8 cellular contexts compared by ENCODE assay signal in the genomic region with DNA sequence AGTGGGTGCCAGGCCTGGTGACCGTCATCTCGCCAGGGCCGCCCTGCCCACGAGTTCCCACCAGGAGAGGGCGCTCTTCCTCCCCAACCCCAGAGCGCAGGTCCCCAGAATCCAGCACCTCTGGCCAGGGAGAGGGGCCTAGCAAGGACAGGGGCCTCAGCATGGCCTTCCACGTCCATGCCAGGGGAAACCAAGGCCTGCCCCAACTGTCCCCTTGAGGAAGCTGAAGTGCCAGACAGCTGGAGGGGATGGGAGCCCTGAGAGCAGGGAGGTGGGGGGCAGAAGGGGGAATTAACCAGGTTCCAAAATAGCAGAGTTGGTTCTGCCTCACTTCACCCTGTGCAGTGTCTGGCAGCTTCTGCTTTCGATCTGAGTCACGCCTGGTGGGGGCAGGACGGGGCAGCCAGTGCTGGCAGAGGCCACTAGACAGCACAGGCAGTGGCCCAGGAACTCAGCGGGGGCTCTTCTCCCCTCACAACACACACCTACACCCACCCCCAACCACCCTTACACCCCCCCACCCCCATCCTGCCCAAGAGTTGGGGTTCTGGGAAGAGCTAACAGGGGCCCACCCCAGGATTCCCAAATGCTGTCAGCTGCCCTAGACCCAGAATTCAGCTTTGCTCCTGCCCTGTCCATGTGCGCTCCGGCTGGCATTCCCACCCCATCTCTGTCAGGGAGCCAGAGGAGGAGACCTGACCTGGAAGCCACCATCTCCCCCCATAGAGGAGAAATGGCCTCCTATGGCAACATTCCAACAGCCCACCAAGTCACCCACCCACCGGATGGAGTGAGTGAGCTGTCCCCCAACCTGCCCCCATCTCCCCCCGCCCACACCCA. TPM values are rescaled to one million over a fixed set of nuclear protein-coding genes. Genes with fewer than 3 reads are reported as not detected.
A peak's percentile ranks its signal among the peaks of the same experiment; 100 is the strongest.
DNase-seq lines count a peak whose midpoint lies in the region; ATAC-seq and TF ChIP-seq lines count a peak whose summit lies in the region.

No MANE protein-coding gene starts in this region.

- H3K36me3 Mint-ChIP-seq in Caco-2 (ENCODE audit: insufficient read depth, unreplicated experiment): peaks cover 4% of the 10 kb centered on the region

- ATAC-seq in GM19372 (IDR thresholded peaks at IDR 0.05; ENCODE audit: low read depth, unreplicated experiment) (peak; percentile 73), HG03439 (IDR thresholded peaks at IDR 0.05; ENCODE audit: unreplicated experiment) (peak; percentile 64), heart right ventricle (peak; percentile 85 to 93 (median 90))

- peak in 1 of 2 experiments; percentile 38 for DNase-seq in Caco-2
- peak; percentile 67 to 83 for DNase-seq in SHP77 (lab: John Stamatoyannopoulos, UW)
- peak; percentile 33 for DNase-seq in activated naive CD8-positive, alpha-beta T cell treated with anti-CD3 and anti-CD28 coated beads, Interleukin-2, amount 50 U/mL, for 16 hours (ENCODE audit: low read depth, low spot score)
- DNase-seq in heart right ventricle: peak; percentile 83 to 87
- peak; percentile 36 for DNase-seq in retina
- no peak for DNase-seq in NCI-H526 treated with DMSO at 0.1 percent for 48 hours (lab: John Stamatoyannopoulos, UW)

- WGBS in heart right ventricle, 2 donors: 39 to 55% methylated on average over 15 of the region's 15 CpGs

- H3K4me3 ChIP-seq in Caco-2 (ENCODE audit: low read depth, low read length) (no peak overlapping the region), heart right ventricle (peak overlapping the region in 1 of 10 donors; percentile 33)

- CTCF ChIA-PET in Caco-2 (lab: Charles Lee): interaction anchor here (0.6 kb wide), 1 partner anchor 250 kb away, joined by 3 read pairs; no protein-coding TSS in a partner anchor

- H3K9me3 ChIP-seq in Caco-2 (no peaks in the 10 kb centered on the region), heart right ventricle (no peaks in the 10 kb centered on the region)

- peak; percentile 51 to 64 for TF ChIP-seq CTCF in Caco-2 (IDR thresholded peaks at IDR 0.05; ENCODE audit: insufficient read depth in 1 of 2, low read depth in 1 of 2, low read length in 1 of 2, severe bottlenecking in 1 of 2, unreplicated experiment in 1 of 2)
- TF ChIP-seq CTCF in heart right ventricle (IDR thresholded peaks at IDR 0.05): peak; percentile 53 to 82 (median 76)

- H3K27me3 Mint-ChIP-seq in Caco-2 (ENCODE audit: insufficient read depth, unreplicated experiment): no peaks in the 10 kb centered on the region

- H3K27me3 ChIP-seq in Caco-2 (replicated peaks; ENCODE audit: control insufficient read depth, insufficient read depth, low read length) (no peaks in the 10 kb centered on the region), heart right ventricle (no peaks in the 10 kb centered on the region)

- no peaks in the 10 kb centered on the region for H3K9me3 Mint-ChIP-seq in Caco-2 (ENCODE audit: unreplicated experiment)

- no peak overlapping the region for H3K27ac Mint-ChIP-seq in Caco-2 (ENCODE audit: unreplicated experiment)

- peak overlapping the region; percentile 62 to 92 (median 81) for H3K27ac ChIP-seq in heart right ventricle

- BruUV-seq in Caco-2 (replicated peaks; lab: Mats Ljungman, UMichigan): no TSS peak

- H3K36me3 ChIP-seq in Caco-2 (ENCODE audit: control insufficient read depth, insufficient read depth, low read length) (no peaks in the 10 kb centered on the region), heart right ventricle (peaks cover 0 to 6% (median 0%) of the 10 kb centered on the region in 9 donors)

- H3K4me1 ChIP-seq in Caco-2 (no peaks in the 10 kb centered on the region), heart right ventricle (peaks cover 31 to 96% (median 66%) of the 10 kb centered on the region in 9 donors)

- intact Hi-C loops in Caco-2 (cut with micrococcal nuclease; ENCODE audit: unreplicated experiment) (no loop called here), heart right ventricle (cut with DNase I) (loop anchor here in 4 of 10 donors (1.0 to 5.0 kb wide), 4 partner anchors 27 to 71 kb away; partner anchors contain the start of genes TFEB (in 3 of the 4) and FRS3 (in 1 of the 4))

- POLR2A ChIA-PET in Caco-2 (lab: Charles Lee): no interaction called here

- no peaks in the 10 kb centered on the region for H3K4me1 Mint-ChIP-seq in Caco-2 (ENCODE audit: low read depth, unreplicated experiment)

- H3K4me3 Mint-ChIP-seq in Caco-2 (ENCODE audit: unreplicated experiment): no peak overlapping the region

RNA-seq across cellular contexts. Expression of gene TFEB, which starts 29.2 kb away (rescaled TPM):
- 3.8 and 3.9 TPM in 2 replicates for total RNA-seq in Caco-2 (2022)
- total RNA-seq in heart right ventricle: 10 to 100 TPM; 29.2 to 47.0 (median 39.6) TPM
- polyA plus RNA-seq in heart right ventricle: 10 to 100 TPM; 36.9 to 52.3 TPM

RNA-seq across cellular contexts. Expression of gene PGC, which starts 41.0 kb away (rescaled TPM):
- total RNA-seq in Caco-2 (2022): 8.9 and 12.2 TPM in 2 replicates
- total RNA-seq in heart right ventricle: not detected
- polyA plus RNA-seq in heart right ventricle: 1 to 10 TPM in 1 of 2 donors, under 1 TPM in 1; 0.58 to 2.0 TPM
